In genomic region chr5:140635291-140636257, GRCh38 we compare ENCODE assay signal across 1 cellular context.
TF ChIP-seq lines count a peak whose summit lies in the region.

No MANE protein-coding gene starts in this region.

TF ChIP-seq in H1, 55 proteins besides CTCF, POLR2A, EP300 and RAD21:
- TF ChIP-seq BRCA1 (IDR thresholded peaks at IDR 0.05; ENCODE audit: low read depth, low read length) (no peak), CTBP2 (IDR thresholded peaks at IDR 0.05; ENCODE audit: borderline replicate concordance, insufficient read depth, insufficient read length, low read length) (no peak), NRF1 (IDR thresholded peaks at IDR 0.05; ENCODE audit: low read depth, low read length) (no peak), POLR2AphosphoS5 (IDR thresholded peaks at IDR 0.05; ENCODE audit: low read depth, low read length) (no peak), ATF3 (IDR thresholded peaks at IDR 0.05; ENCODE audit: insufficient read depth, low read depth, low read length) (no peak), SIN3A (conservative IDR thresholded peaks at IDR 0.05 in 1 of 2, IDR thresholded peaks at IDR 0.05 in 1 of 2; ENCODE audit: low read depth in 1 of 2, low read length in 2 of 2) (no peak), CHD1 (IDR thresholded peaks at IDR 0.05; ENCODE audit: low read depth, low read length) (no peak), GTF2F1 (IDR thresholded peaks at IDR 0.05; ENCODE audit: borderline replicate concordance, low read depth, low read length) (no peak), JUND (IDR thresholded peaks at IDR 0.05; ENCODE audit: low read length) (no peak), YY1 (IDR thresholded peaks at IDR 0.05; ENCODE audit: low read depth, low read length) (no peak), NANOG (IDR thresholded peaks at IDR 0.05; ENCODE audit: insufficient read depth, low read depth, low read length, poor library complexity, severe bottlenecking) (no peak), CEBPB (IDR thresholded peaks at IDR 0.05; ENCODE audit: low read depth, low read length) (no peak), SIRT6 (IDR thresholded peaks at IDR 0.05; ENCODE audit: low read length) (no peak), USF2 (IDR thresholded peaks at IDR 0.05; ENCODE audit: low read length) (no peak), FOSL1 (IDR thresholded peaks at IDR 0.05; ENCODE audit: insufficient read depth, low read depth, low read length) (no peak)
